In the genomic region with DNA sequence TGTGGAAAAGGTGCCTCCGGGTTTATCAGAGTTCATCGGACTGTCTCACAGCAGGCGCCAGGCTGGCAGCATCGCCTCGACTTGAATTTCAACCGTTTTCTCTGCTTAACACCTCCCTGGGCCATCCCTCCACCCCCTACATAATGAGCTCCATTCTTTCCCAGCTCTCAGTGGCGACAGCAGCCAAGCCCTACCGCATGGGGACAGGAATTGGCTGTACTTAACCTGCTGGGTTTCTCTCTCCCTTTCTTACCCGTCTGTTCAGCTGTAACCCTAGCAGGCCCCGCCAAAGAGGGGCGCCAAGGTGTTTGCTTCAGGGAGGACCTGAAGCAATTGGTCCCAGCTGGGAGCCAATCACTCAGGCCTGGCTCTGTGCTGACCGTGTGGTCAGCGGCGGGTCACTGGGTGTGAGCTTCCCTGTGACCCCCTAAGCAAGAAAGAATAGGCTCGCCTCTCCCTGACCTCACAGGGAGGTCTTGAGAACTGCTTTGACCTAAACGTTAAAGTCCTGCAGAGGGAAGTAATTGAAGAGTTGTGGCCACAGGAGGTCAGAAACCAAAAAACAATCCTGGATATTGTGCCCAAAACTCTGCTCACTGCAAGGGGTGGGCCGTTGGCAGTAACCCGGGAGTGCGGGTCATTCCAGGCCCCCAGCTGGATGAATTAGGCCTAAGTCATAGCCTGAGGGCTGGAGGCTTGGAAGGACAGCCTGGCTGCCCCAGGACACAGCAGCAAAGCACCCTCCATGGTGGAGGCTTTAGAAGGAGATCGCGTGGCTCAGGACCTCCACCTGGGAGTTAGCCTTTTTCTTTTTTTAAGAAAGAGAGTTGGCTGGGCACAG, we compare ENCODE assay signal across 17 cellular contexts.
DNase-seq lines count a peak whose midpoint lies in the region; ATAC-seq lines count a peak whose summit lies in the region.
"Had no signal": no experiment of that assay in that cellular context is flagged by ENCODE, and none has a peak within 500 bp of the region (broad histone marks: within the 10 kb centered on the region; RNA-seq: fewer than 3 reads in every experiment).

No MANE protein-coding gene starts in this region.

- intact Hi-C loops in cardiac septum (cut with DNase I) = no loop called here

- in situ Hi-C loops in GM23248 (cut with MboI) = no loop called here

- H3K79me2 ChIP-seq in GM23248 (ENCODE audit: insufficient read depth) = no peaks in the 10 kb centered on the region

- no peaks in the 10 kb centered on the region for H3K9me3 ChIP-seq in muscle layer of duodenum (ENCODE audit: control insufficient read depth in 1 of 2, low read length in 2 of 2)
- no peaks in the 10 kb centered on the region for H3K9me3 ChIP-seq in GM23248 (ENCODE audit: low read depth)
- H3K9me3 ChIP-seq: left lung, psoas muscle had no signal

- H3K9me2 ChIP-seq in GM23248 (ENCODE audit: insufficient read depth) = no peaks in the 10 kb centered on the region

- no peaks in the 10 kb centered on the region for H3F3A ChIP-seq in GM23248 (ENCODE audit: insufficient read depth)

- 18 to 19% methylated on average over 21 of the region's 21 CpGs for WGBS in GM23248 (ENCODE audit: low coverage in 1 of 2, low lambda C conversion rate in 2 of 2, missing lambda C conversion rate in 2 of 2), 2 experiments

- no peak overlapping the region for H3K4me2 ChIP-seq in GM23248 (ENCODE audit: unreplicated experiment)

- H3K27ac ChIP-seq in muscle layer of duodenum (ENCODE audit: low read length) (peak overlapping the region; percentile 39), GM23248 (no peak overlapping the region)
- H3K27ac ChIP-seq: left lung, psoas muscle, VCaP had no signal

- H3K4me1 ChIP-seq in muscle layer of duodenum (ENCODE audit: control insufficient read depth in 1 of 2, insufficient read depth in 2 of 2, low read length in 2 of 2) = peaks cover 9 to 41% of the 10 kb centered on the region in 2 donors
- 0 out of 2 replicates have a peak, but pooled peaks cover 7% of the 10 kb centered on the region for H3K4me1 ChIP-seq in GM23248 (ENCODE audit: insufficient read depth)
- H3K4me1 ChIP-seq: left lung, psoas muscle had no signal

- no peaks in the 10 kb centered on the region for H3K27me3 ChIP-seq in muscle layer of duodenum (ENCODE audit: low read depth, low read length)
- no peaks in the 10 kb centered on the region; the same call in 1 of the 2 replicates for H3K27me3 ChIP-seq in GM23248 (replicated peaks; ENCODE audit: insufficient read depth)
- H3K27me3 ChIP-seq: left lung had no signal

- H3K36me3 ChIP-seq in muscle layer of duodenum (ENCODE audit: control insufficient read depth in 1 of 2, insufficient read depth in 2 of 2, low read length in 2 of 2) = no peaks in the 10 kb centered on the region
- H3K36me3 ChIP-seq in GM23248 (ENCODE audit: low read depth) = no peaks in the 10 kb centered on the region
- H3K36me3 ChIP-seq: left lung had no signal

- no peaks in the 10 kb centered on the region for H4K20me1 ChIP-seq in GM23248 (ENCODE audit: insufficient read depth)

- DNase-seq in C1 segment of cervical spinal cord (lab: John Stamatoyannopoulos, UW) (peak in 9 of 14 donors; percentile 5 to 71 (median 58)), NCI-H526 treated with DMSO at 0.1 percent for 48 hours (lab: John Stamatoyannopoulos, UW) (peak; percentile 7), cardiac septum (ENCODE audit: low spot score) (peak; percentile 55), HK-2 (ENCODE audit: unreplicated experiment) (no peak), foreskin melanocyte (no peak), GM23248 (no peak)
- DNase-seq: activated CD4-positive, alpha-beta memory T cell treated with anti-CD3 and anti-CD28 coated beads for 36 hours; activated naive CD8-positive, alpha-beta T cell treated with anti-CD3 and anti-CD28 coated beads for 36 hours; activated T-cell treated with anti-CD3 and anti-CD28 coated beads, Interleukin-2, amount 50 U/mL, for 4 hours; left lung; naive B cell; NCI-H187 treated with DMSO at 0.1 percent for 48 hours; psoas muscle; T-cell had no signal

- H2AFZ ChIP-seq in GM23248 = no peak overlapping the region

- H3K4me3 ChIP-seq in muscle layer of duodenum (ENCODE audit: low read depth in 1 of 2, low read length in 2 of 2) (no peak overlapping the region), GM23248 (no peak overlapping the region)
- H3K4me3 ChIP-seq: left lung, psoas muscle had no signal

- no peak for ATAC-seq in GM18498 (IDR thresholded peaks at IDR 0.05; ENCODE audit: unreplicated experiment)
- ATAC-seq: activated T-cell treated with anti-CD3 and anti-CD28 coated beads, Interleukin-2, amount 50 U/mL, for 4 hours; left lung; T-cell had no signal

- H3K9ac ChIP-seq in GM23248 = no peak overlapping the region

Comparison
In these comparisons a context has a peak if more than half of its experiments do, and no peak if none do; other contexts are left out.
1. DNase-seq: peak in C1 segment of cervical spinal cord (9 of 14), NCI-H526 treated with DMSO at 0.1 percent for 48 hours (single experiment) and cardiac septum (single experiment); none in HK-2 (single experiment), foreskin melanocyte (single experiment) and GM23248 (single experiment).